14 cellular contexts compared by ENCODE assay signal in the genomic region with DNA sequence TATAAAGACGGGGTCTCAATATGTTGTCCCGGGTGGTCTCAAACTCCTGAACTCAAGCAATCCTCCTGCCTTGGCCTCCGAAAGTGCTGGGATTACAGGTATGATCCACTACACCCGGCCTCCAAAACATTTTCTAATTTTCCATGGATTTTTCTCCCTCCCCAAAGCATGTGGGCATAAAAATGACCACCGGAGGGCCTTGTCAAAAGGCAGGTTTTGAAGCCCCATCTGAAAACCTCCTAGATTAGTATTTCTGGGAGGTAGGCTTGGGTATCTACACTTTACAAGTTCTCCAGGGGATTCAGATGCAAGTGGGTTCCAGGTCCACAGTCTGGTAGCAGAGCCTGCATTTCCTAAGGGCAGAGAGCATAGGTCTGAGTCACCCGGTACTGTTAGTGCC. TPM values are rescaled to one million over a fixed set of nuclear protein-coding genes. Genes with fewer than 3 reads are reported as not detected.
DNase-seq lines count a peak whose midpoint lies in the region; ATAC-seq and TF ChIP-seq lines count a peak whose summit lies in the region.
"Had no signal": no experiment of that assay in that cellular context is flagged by ENCODE, and none has a peak within 500 bp of the region (broad histone marks: within the 10 kb centered on the region; RNA-seq: fewer than 3 reads in every experiment).

No MANE protein-coding gene starts in this region.

- no peaks in the 10 kb centered on the region for H3K36me3 Mint-ChIP-seq in activated CD8-positive, alpha-beta T cell treated with anti-CD3 and anti-CD28 coated beads for 36 hours (ENCODE audit: low read depth)
- H3K36me3 Mint-ChIP-seq in stimulated activated effector memory CD8-positive, alpha-beta T cell treated with anti-CD3 and anti-CD28 coated beads, Interleukin-12 subunit alpha, Interleukin-12 subunit beta, amount 100 ng/mL, for 72 hours = no peaks in the 10 kb centered on the region

- no peak overlapping the region for H2BK5ac ChIP-seq in mesendoderm (ENCODE audit: low read length)

- H4K8ac ChIP-seq in mesendoderm (ENCODE audit: low read depth, low read length) = no peak overlapping the region

- no peak overlapping the region for H4K5ac ChIP-seq in mesendoderm (ENCODE audit: low read length)

- TF ChIP-seq CTCF in cardiac muscle cell (IDR thresholded peaks at IDR 0.05; ENCODE audit: low read depth, low read length) (peak; percentile 31), PC-9 (conservative IDR thresholded peaks at IDR 0.05) (peak; percentile 29), fibroblast of mammary gland (conservative IDR thresholded peaks at IDR 0.05; ENCODE audit: control insufficient read depth, insufficient read depth, low read depth, low read length) (peak; percentile 36)
- TF ChIP-seq CTCF in activated CD8-positive, alpha-beta T cell treated with anti-CD3 and anti-CD28 coated beads for 36 hours (IDR thresholded peaks at IDR 0.05) = no peak

- H2AFZ ChIP-seq in PC-9 = no peak overlapping the region

- H4K20me1 ChIP-seq in PC-9 (ENCODE audit: insufficient read depth) = no peaks in the 10 kb centered on the region

- H3F3A ChIP-seq in PC-9 (ENCODE audit: insufficient read depth, low read depth) = no peaks in the 10 kb centered on the region

- H3K79me2 ChIP-seq in PC-9 (ENCODE audit: low read depth) = no peaks in the 10 kb centered on the region
- peaks cover 2% of the 10 kb centered on the region for H3K79me2 ChIP-seq in mesendoderm (ENCODE audit: control insufficient read depth, insufficient read depth, low read length)

- H3K4me1 ChIP-seq in cardiac muscle cell (ENCODE audit: low read depth) = no peaks in the 10 kb centered on the region
- no peaks in the 10 kb centered on the region for H3K4me1 ChIP-seq in PC-9 (replicated peaks; ENCODE audit: insufficient read depth)
- H3K4me1 ChIP-seq in mesendoderm (ENCODE audit: control insufficient read depth, low read depth, low read length) = no peaks in the 10 kb centered on the region
- H3K4me1 ChIP-seq: Peyer's patch had no signal

- peaks cover 5% of the 10 kb centered on the region for H3K27me3 Mint-ChIP-seq in activated CD8-positive, alpha-beta T cell treated with anti-CD3 and anti-CD28 coated beads for 36 hours

- no peak overlapping the region for H3K56ac ChIP-seq in mesendoderm (ENCODE audit: low read length)

- no peak overlapping the region for H3K27ac Mint-ChIP-seq in activated CD8-positive, alpha-beta T cell treated with anti-CD3 and anti-CD28 coated beads for 36 hours
- no peak overlapping the region for H3K27ac Mint-ChIP-seq in stimulated activated effector memory CD8-positive, alpha-beta T cell treated with anti-CD3 and anti-CD28 coated beads, Interleukin-12 subunit alpha, Interleukin-12 subunit beta, amount 100 ng/mL, for 72 hours

- H2BK15ac ChIP-seq in mesendoderm (replicated peaks; ENCODE audit: low read depth) = no peak overlapping the region

- POLR2A ChIA-PET in PC-9 (lab: Charles Lee; ENCODE audit: unreplicated experiment) = no interaction called here
- POLR2A ChIA-PET in activated CD8-positive, alpha-beta T cell treated with anti-CD3 and anti-CD28 coated beads for 36 hours (lab: Charles Lee) = no interaction called here

- no peaks in the 10 kb centered on the region for H3K79me1 ChIP-seq in mesendoderm (ENCODE audit: low read length)

- no peaks in the 10 kb centered on the region for H3K36me3 ChIP-seq in cardiac muscle cell
- no peaks in the 10 kb centered on the region for H3K36me3 ChIP-seq in PC-9 (ENCODE audit: low read depth)
- H3K36me3 ChIP-seq in mesendoderm (ENCODE audit: control insufficient read depth, insufficient read depth, low read length) = no peaks in the 10 kb centered on the region
- H3K36me3 ChIP-seq: gastroesophageal sphincter, Peyer's patch had no signal

- DNase-seq in cardiac muscle cell (ENCODE audit: low read depth in 1 of 2, low spot score in 1 of 2) = peak in 1 of 2 donors; percentile 2
- no peak for DNase-seq in Right ventricle myocardium inferior (ENCODE audit: missing footprints)
- DNase-seq in PC-9 = no peak
- peak; percentile 9 for DNase-seq in fibroblast of mammary gland (ENCODE audit: low read depth)
- DNase-seq in mesendoderm = no peak
- DNase-seq in activated CD8-positive, alpha-beta T cell treated with anti-CD3 and anti-CD28 coated beads for 36 hours = no peak
- DNase-seq in stimulated activated effector memory CD8-positive, alpha-beta T cell treated with anti-CD3 and anti-CD28 coated beads, Interleukin-12 subunit alpha, Interleukin-12 subunit beta, amount 100 ng/mL, for 72 hours (ENCODE audit: low spot score in 2 of 2) = no peak
- DNase-seq in germinal center (ENCODE audit: low spot score) = no peak
- DNase-seq: activated T-cell treated with anti-CD3 and anti-CD28 coated beads for 4 hours, left ventricle myocardium superior, NCI-H1105, Peyer's patch had no signal

- no peaks in the 10 kb centered on the region for H3K9me3 Mint-ChIP-seq in activated CD8-positive, alpha-beta T cell treated with anti-CD3 and anti-CD28 coated beads for 36 hours
- no peaks in the 10 kb centered on the region for H3K9me3 Mint-ChIP-seq in stimulated activated effector memory CD8-positive, alpha-beta T cell treated with anti-CD3 and anti-CD28 coated beads, Interleukin-12 subunit alpha, Interleukin-12 subunit beta, amount 100 ng/mL, for 72 hours

- ATAC-seq in Right ventricle myocardium inferior = no peak
- ATAC-seq in activated CD8-positive, alpha-beta T cell treated with anti-CD3 and anti-CD28 coated beads for 36 hours = no peak
- no peak for ATAC-seq in stimulated activated effector memory CD8-positive, alpha-beta T cell treated with anti-CD3 and anti-CD28 coated beads, Interleukin-12 subunit alpha, Interleukin-12 subunit beta, amount 100 ng/mL, for 72 hours

- no TSS peak for BruUV-seq in PC-9 (replicated peaks; lab: Mats Ljungman, UMichigan)

- no peak overlapping the region for H2AK5ac ChIP-seq in mesendoderm (ENCODE audit: low read length)

- peaks cover 3% of the 10 kb centered on the region for H3K4me1 Mint-ChIP-seq in activated CD8-positive, alpha-beta T cell treated with anti-CD3 and anti-CD28 coated beads for 36 hours (ENCODE audit: low read depth)
- H3K4me1 Mint-ChIP-seq in stimulated activated effector memory CD8-positive, alpha-beta T cell treated with anti-CD3 and anti-CD28 coated beads, Interleukin-12 subunit alpha, Interleukin-12 subunit beta, amount 100 ng/mL, for 72 hours = no peaks in the 10 kb centered on the region

- no peak overlapping the region for H3K4ac ChIP-seq in mesendoderm (ENCODE audit: low read depth, low read length)

- no peak overlapping the region for H2BK120ac ChIP-seq in mesendoderm (ENCODE audit: low read depth, low read length)

- H3K9ac ChIP-seq in mesendoderm (ENCODE audit: low read length) = no peak overlapping the region

- H3K27ac ChIP-seq in cardiac muscle cell (no peak overlapping the region), PC-9 (no peak overlapping the region), mesendoderm (ENCODE audit: low read depth, low read length) (no peak overlapping the region)
- H3K27ac ChIP-seq: HL-60, Peyer's patch had no signal

- H3K18ac ChIP-seq in mesendoderm (ENCODE audit: low read length) = no peak overlapping the region

- no peak overlapping the region for H3K4me3 Mint-ChIP-seq in activated CD8-positive, alpha-beta T cell treated with anti-CD3 and anti-CD28 coated beads for 36 hours
- no peak overlapping the region for H3K4me3 Mint-ChIP-seq in stimulated activated effector memory CD8-positive, alpha-beta T cell treated with anti-CD3 and anti-CD28 coated beads, Interleukin-12 subunit alpha, Interleukin-12 subunit beta, amount 100 ng/mL, for 72 hours

- H3K9me3 ChIP-seq in cardiac muscle cell (ENCODE audit: low read depth) = no peaks in the 10 kb centered on the region
- H3K9me3 ChIP-seq in PC-9 (ENCODE audit: insufficient read depth, low read depth) = no peaks in the 10 kb centered on the region
- H3K9me3 ChIP-seq: gastroesophageal sphincter, Peyer's patch had no signal

- H3K27me3 ChIP-seq in cardiac muscle cell = no peaks in the 10 kb centered on the region
- H3K27me3 ChIP-seq in PC-9 (ENCODE audit: insufficient read depth, low read depth) = no peaks in the 10 kb centered on the region
- no peaks in the 10 kb centered on the region for H3K27me3 ChIP-seq in mesendoderm (ENCODE audit: insufficient read depth, low read length, poor library complexity)
- H3K27me3 ChIP-seq: gastroesophageal sphincter, Peyer's patch had no signal

- CTCF ChIA-PET in PC-9 (lab: Charles Lee) = no interaction called here
- CTCF ChIA-PET in activated CD8-positive, alpha-beta T cell treated with anti-CD3 and anti-CD28 coated beads for 36 hours (lab: Charles Lee) = no interaction called here

- intact Hi-C loops in Right ventricle myocardium inferior (cut with DNase I) = no loop called here
- intact Hi-C loops in PC-9 (cut with micrococcal nuclease; ENCODE audit: unreplicated experiment) = no loop called here
- intact Hi-C loops in activated CD8-positive, alpha-beta T cell treated with anti-CD3 and anti-CD28 coated beads for 36 hours (cut with micrococcal nuclease) = no loop called here

- no peaks in the 10 kb centered on the region for H3K9me2 ChIP-seq in PC-9 (ENCODE audit: insufficient read depth)

- WGBS in mesendoderm (ENCODE audit: extremely low coverage, insufficient coverage, low lambda C conversion rate) = no CpG with 5 or more reads among the region's 6 CpGs

- no peak overlapping the region for H3K23ac ChIP-seq in mesendoderm (ENCODE audit: low read length)

- no peak overlapping the region for H3K4me2 ChIP-seq in PC-9
- no peak overlapping the region for H3K4me2 ChIP-seq in mesendoderm (ENCODE audit: low read length)

- H3K4me3 ChIP-seq in cardiac muscle cell (no peak overlapping the region), PC-9 (no peak overlapping the region), fibroblast of mammary gland (ENCODE audit: control insufficient read depth, low read depth, low read length) (no peak overlapping the region), mesendoderm (ENCODE audit: low read length) (no peak overlapping the region)
- H3K4me3 ChIP-seq: Peyer's patch had no signal

RNA-seq across cellular contexts. Expression of a gene that starts 1.4 kb away (rescaled TPM):
- total RNA-seq in cardiac muscle cell = 4.8 and 12.6 TPM in 2 replicates
- 3.6 and 3.8 TPM in 2 replicates for polyA plus RNA-seq in cardiac muscle cell
- 0.35 TPM for total RNA-seq in Right ventricle myocardium inferior
- 5.1 and 7.0 TPM in 2 replicates for total RNA-seq in PC-9 (2021)
- polyA plus RNA-seq in mesendoderm (2013, experiment 1 of 2) = 1.4 TPM
- 1.4 TPM for polyA plus RNA-seq in mesendoderm (2013, experiment 2 of 2)
- under 1 TPM; 0.36 to 0.70 TPM for total RNA-seq in activated CD8-positive, alpha-beta T cell treated with anti-CD3 and anti-CD28 coated beads for 36 hours

RNA-seq across cellular contexts. Expression of a gene that starts 34.9 kb away (rescaled TPM):
- total RNA-seq in cardiac muscle cell (33.4 and 36.8 TPM in 2 replicates), Right ventricle myocardium inferior (34.1 TPM), PC-9 (2021) (17.2 and 26.0 TPM in 2 replicates)
- 36.1 and 50.8 TPM in 2 replicates for polyA plus RNA-seq in cardiac muscle cell
- polyA plus RNA-seq in mesendoderm (2013, experiment 1 of 2) = 10.0 TPM
- 10.8 TPM for polyA plus RNA-seq in mesendoderm (2013, experiment 2 of 2)
- total RNA-seq in activated CD8-positive, alpha-beta T cell treated with anti-CD3 and anti-CD28 coated beads for 36 hours = 10 to 100 TPM; 56.8 to 61.0 TPM

RNA-seq across cellular contexts. Expression of a gene that starts 46.7 kb away (rescaled TPM):
- total RNA-seq in cardiac muscle cell = 5.8 and 17.0 TPM in 2 replicates
- 9.8 and 10.5 TPM in 2 replicates for polyA plus RNA-seq in cardiac muscle cell
- total RNA-seq in Right ventricle myocardium inferior = 3.4 TPM
- 25.1 and 25.3 TPM in 2 replicates for total RNA-seq in PC-9 (2021)
- polyA plus RNA-seq in mesendoderm (2013, experiment 1 of 2) = 1.8 TPM
- 1.8 TPM for polyA plus RNA-seq in mesendoderm (2013, experiment 2 of 2)
- total RNA-seq in activated CD8-positive, alpha-beta T cell treated with anti-CD3 and anti-CD28 coated beads for 36 hours = 10 to 100 TPM; 11.1 to 11.7 TPM
